Comparison of ENCODE assay signal across 8 cellular contexts in the genomic region with DNA sequence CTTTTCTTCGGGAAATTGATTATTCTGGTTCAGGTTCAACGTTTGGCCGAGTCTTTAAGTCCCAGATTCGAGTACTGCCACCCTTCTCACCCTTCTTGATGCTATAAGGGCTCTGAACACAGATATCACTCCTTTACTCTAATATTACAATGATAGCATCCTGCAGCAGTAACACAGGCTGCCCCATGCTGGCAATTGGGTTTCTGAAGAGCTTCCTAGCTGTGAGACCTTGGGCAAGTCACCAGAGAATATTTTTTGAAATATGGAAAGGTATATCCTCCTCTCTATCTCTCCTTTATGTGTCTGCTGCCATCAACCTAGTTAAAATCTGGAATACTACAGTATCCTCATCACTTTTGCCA. TPM values are rescaled to one million over a fixed set of nuclear protein-coding genes. Genes with fewer than 3 reads are reported as not detected.
A peak's percentile ranks its signal among the peaks of the same experiment; 100 is the strongest.
DNase-seq lines count a peak whose midpoint lies in the region; ATAC-seq lines count a peak whose summit lies in the region.

No MANE protein-coding gene starts in this region.

- no peak for DNase-seq in activated CD8-positive, alpha-beta T cell treated with anti-CD3 and anti-CD28 coated beads, Interleukin-2, amount 10 ng/mL, durations not matched to agents 7 days and 5 days
- DNase-seq in NCI-H226 (no peak), AG08396 (ENCODE audit: low spot score) (no peak), NCI-H1092 treated with DMSO at 0.1 percent for 48 hours (lab: John Stamatoyannopoulos, UW) (no peak), epidermal melanocyte (ENCODE audit: insufficient read length, low spot score) (no peak)

- ATAC-seq in GM18909 (IDR thresholded peaks at IDR 0.05; ENCODE audit: poor library complexity, unreplicated experiment): peak; percentile 29
- ATAC-seq in HG02870 (IDR thresholded peaks at IDR 0.05; ENCODE audit: unreplicated experiment): peak; percentile 12
- ATAC-seq in activated CD8-positive, alpha-beta T cell treated with anti-CD3 and anti-CD28 coated beads, Interleukin-2, amount 10 ng/mL, durations not matched to agents 7 days and 5 days: no peak

- no peaks in the 10 kb centered on the region for H3K9me3 Mint-ChIP-seq in activated CD8-positive, alpha-beta T cell treated with anti-CD3 and anti-CD28 coated beads, Interleukin-2, amount 10 ng/mL, durations not matched to agents 7 days and 5 days (ENCODE audit: insufficient read depth)

- H3K36me3 Mint-ChIP-seq in activated CD8-positive, alpha-beta T cell treated with anti-CD3 and anti-CD28 coated beads, Interleukin-2, amount 10 ng/mL, durations not matched to agents 7 days and 5 days (ENCODE audit: low read depth): no peaks in the 10 kb centered on the region

- peaks cover 16% of the 10 kb centered on the region for H3K4me1 Mint-ChIP-seq in activated CD8-positive, alpha-beta T cell treated with anti-CD3 and anti-CD28 coated beads, Interleukin-2, amount 10 ng/mL, durations not matched to agents 7 days and 5 days (ENCODE audit: low read depth)

- H3K27me3 Mint-ChIP-seq in activated CD8-positive, alpha-beta T cell treated with anti-CD3 and anti-CD28 coated beads, Interleukin-2, amount 10 ng/mL, durations not matched to agents 7 days and 5 days (ENCODE audit: low read depth): no peaks in the 10 kb centered on the region

- H3K27me3 ChIP-seq in mononuclear cell (ENCODE audit: insufficient read depth, low read length): no peaks in the 10 kb centered on the region

- CTCF ChIA-PET in activated CD8-positive, alpha-beta T cell treated with anti-CD3 and anti-CD28 coated beads, Interleukin-2, amount 10 ng/mL, durations not matched to agents 7 days and 5 days (lab: Charles Lee): no interaction called here

- peaks cover 5% of the 10 kb centered on the region for H3K4me1 ChIP-seq in mononuclear cell (ENCODE audit: insufficient read depth, low read length)

- peak overlapping the region; percentile 81 for H3K27ac Mint-ChIP-seq in activated CD8-positive, alpha-beta T cell treated with anti-CD3 and anti-CD28 coated beads, Interleukin-2, amount 10 ng/mL, durations not matched to agents 7 days and 5 days

- POLR2A ChIA-PET in activated CD8-positive, alpha-beta T cell treated with anti-CD3 and anti-CD28 coated beads, Interleukin-2, amount 10 ng/mL, durations not matched to agents 7 days and 5 days (lab: Charles Lee): interaction anchor here (1.0 kb wide), 1 partner anchor 1139 kb away, joined by 4 read pairs; no protein-coding TSS in a partner anchor

- H3K9me3 ChIP-seq in mononuclear cell (ENCODE audit: low read depth, low read length): no peaks in the 10 kb centered on the region

- H3K4me3 ChIP-seq in mononuclear cell (ENCODE audit: low read length): peak overlapping the region; percentile 58

- peak overlapping the region; percentile 87 for H3K4me3 Mint-ChIP-seq in activated CD8-positive, alpha-beta T cell treated with anti-CD3 and anti-CD28 coated beads, Interleukin-2, amount 10 ng/mL, durations not matched to agents 7 days and 5 days

RNA-seq across cellular contexts. Expression of gene MTMR8, which starts 0.3 kb away (rescaled TPM):
- 1 to 10 TPM; 4.0 to 4.8 TPM for total RNA-seq in activated CD8-positive, alpha-beta T cell treated with anti-CD3 and anti-CD28 coated beads, Interleukin-2, amount 10 ng/mL, durations not matched to agents 7 days and 5 days
- 4.7 TPM for total RNA-seq in mononuclear cell
